8 cellular contexts compared by ENCODE assay signal in genomic region chr9:126397056-126397455, GRCh38.
A peak's percentile ranks its signal among the peaks of the same experiment; 100 is the strongest.
DNase-seq lines count a peak whose midpoint lies in the region; ATAC-seq and TF ChIP-seq lines count a peak whose summit lies in the region.

No MANE protein-coding gene starts in this region.

- H3K27me3 ChIP-seq in H7 (ENCODE audit: control insufficient read depth, insufficient read depth, low read length): no peaks in the 10 kb centered on the region

- no peak overlapping the region for H3K4me3 ChIP-seq in H7 (ENCODE audit: insufficient read depth, low read depth, low read length)

- H3K36me3 ChIP-seq in H7 (replicated peaks; ENCODE audit: control insufficient read depth, insufficient read depth, low read length): no peaks in the 10 kb centered on the region; the same call in 1 of the 2 replicates

- TF ChIP-seq CTCF in GM10266 (IDR thresholded peaks at IDR 0.05; ENCODE audit: control insufficient read depth, insufficient read depth, low read depth, missing control alignments): no peak

- peak; percentile 76 for ATAC-seq in GM21825 (IDR thresholded peaks at IDR 0.05; ENCODE audit: unreplicated experiment)
- no peak for ATAC-seq in Right ventricle myocardium superior (ENCODE audit: poor library complexity)

- DNase-seq in GM10266 (ENCODE audit: extremely low spot score) (peak; percentile 38), NK-92 (lab: John Stamatoyannopoulos, UW; ENCODE audit: unreplicated experiment) (peak; percentile 12), Right ventricle myocardium superior (no peak), glomerular visceral epithelial cell (ENCODE audit: extremely low spot score) (no peak), H7 (no peak)
- DNase-seq in activated gamma-delta T cell treated with anti-CD3 and anti-CD28 coated beads, Interleukin-2, amount 50 U/mL, for 16 hours (ENCODE audit: low read depth): peak; percentile 56
- peak; percentile 56 for DNase-seq in stimulated activated CD4-positive, alpha-beta T cell treated with anti-CD3 and anti-CD28 coated beads, Interleukin-4, amount 100 ng/mL, for 24 hours

- intact Hi-C loops in Right ventricle myocardium superior (cut with DNase I): loop anchor here (5.0 kb wide), 2 partner anchors 80 to 95 kb away; no protein-coding TSS in a partner anchor

Comparison
In these comparisons a context has a peak if more than half of its experiments do, and no peak if none do; other contexts are left out.
1. DNase-seq: peak in GM10266 (single experiment), NK-92 (single experiment), activated gamma-delta T cell treated with anti-CD3 and anti-CD28 coated beads, Interleukin-2, amount 50 U/mL, for 16 hours (single experiment) and stimulated activated CD4-positive, alpha-beta T cell treated with anti-CD3 and anti-CD28 coated beads, Interleukin-4, amount 100 ng/mL, for 24 hours (single experiment); none in Right ventricle myocardium superior (single experiment), glomerular visceral epithelial cell (single experiment) and H7 (single experiment).